28 cellular contexts compared by ENCODE assay signal in genomic region chr18:9690418-9691178, GRCh38.
DNase-seq lines count a peak whose midpoint lies in the region; ATAC-seq and TF ChIP-seq lines count a peak whose summit lies in the region.
"Had no signal": no experiment of that assay in that cellular context is flagged by ENCODE, and none has a peak within 500 bp of the region (broad histone marks: within the 10 kb centered on the region; RNA-seq: fewer than 3 reads in every experiment).

No MANE protein-coding gene starts in this region.

- peak overlapping the region; percentile 41 to 85 (median 70) for H3K27ac Mint-ChIP-seq in nephron
- H3K27ac Mint-ChIP-seq: progenitor cell of endocrine pancreas, WTC11 had no signal

- H3K4me3 ChIP-seq in choroid plexus epithelial cell (ENCODE audit: low read depth, low read length) = no peak overlapping the region
- H3K4me3 ChIP-seq: adrenal gland; BLaER1 treated with 17β-estradiol and CSF1 and Interleukin-3, amounts not matched to agents 10 nM and 100 nM; breast epithelium; gastrocnemius medialis; HAP-1; Peyer's patch; testis; uterus had no signal

- no peak overlapping the region for H3K4me3 Mint-ChIP-seq in nephron
- H3K4me3 Mint-ChIP-seq: WTC11 had no signal

- TF ChIP-seq CTCF in choroid plexus epithelial cell (conservative IDR thresholded peaks at IDR 0.05; ENCODE audit: low read depth, low read length) = no peak
- TF ChIP-seq CTCF in nephron (IDR thresholded peaks at IDR 0.05; ENCODE audit: unreplicated experiment in 3 of 3) = no peak

- H3K27me3 Mint-ChIP-seq in nephron (ENCODE audit: low read depth) = peaks cover 3% of the 10 kb centered on the region

- no peaks in the 10 kb centered on the region for H3K36me3 Mint-ChIP-seq in nephron (ENCODE audit: low read depth)
- H3K36me3 Mint-ChIP-seq: WTC11 had no signal

- peaks cover 10% of the 10 kb centered on the region for H3K4me1 Mint-ChIP-seq in nephron

- ATAC-seq in GM18502 (IDR thresholded peaks at IDR 0.05; ENCODE audit: poor library complexity, unreplicated experiment) (peak; percentile 24), HG03196 (IDR thresholded peaks at IDR 0.05; ENCODE audit: unreplicated experiment) (no peak), HG03565 (IDR thresholded peaks at IDR 0.05; ENCODE audit: unreplicated experiment) (no peak)
- ATAC-seq: gastrocnemius medialis, sciatic nerve, WTC11 had no signal

- peak; percentile 36 for DNase-seq in NCI-H2171 (lab: John Stamatoyannopoulos, UW)
- peak; percentile 60 for DNase-seq in choroid plexus epithelial cell (ENCODE audit: low read depth)
- no peak for DNase-seq in COLO829 (ENCODE audit: low spot score)
- DNase-seq in C1 segment of cervical spinal cord (lab: John Stamatoyannopoulos, UW) = no peak
- DNase-seq: activated CD4-positive, alpha-beta T cell treated with anti-CD3 and anti-CD28 coated beads, Interleukin-2, amount 50 U/mL, for 1 hour; activated naive CD4-positive, alpha-beta T cell treated with Interleukin-2 at 50 U/mL for 16 hours; adrenal gland; Caco-2; gastrocnemius medialis; hypothalamus; NCI-H1417 treated with DMSO at 0.1 percent for 48 hours; NCI-H526; Peyer's patch; SHP77 treated with DMSO at 0.1 percent for 48 hours; stimulated activated CD4-positive, alpha-beta T cell treated with anti-CD3 and anti-CD28 coated beads, Interleukin-12 subunit alpha, Interleukin-12 subunit beta, amount 100 ng/mL, for 4 hours; stimulated activated CD4-positive, alpha-beta T cell treated with anti-CD3 and anti-CD28 coated beads, Interleukin-4, amount 100 ng/mL, for 1 hour; testis; uterus had no signal

- H3K9me3 Mint-ChIP-seq in nephron = peaks cover 2% of the 10 kb centered on the region

Comparison
In these comparisons a context has a peak if more than half of its experiments do, and no peak if none do; other contexts are left out.
1. DNase-seq: peak in NCI-H2171 (single experiment) and choroid plexus epithelial cell (single experiment); none in COLO829 (single experiment) and C1 segment of cervical spinal cord (0 of 14).